ENCODE assay signal across 9 cellular contexts in the genomic region with DNA sequence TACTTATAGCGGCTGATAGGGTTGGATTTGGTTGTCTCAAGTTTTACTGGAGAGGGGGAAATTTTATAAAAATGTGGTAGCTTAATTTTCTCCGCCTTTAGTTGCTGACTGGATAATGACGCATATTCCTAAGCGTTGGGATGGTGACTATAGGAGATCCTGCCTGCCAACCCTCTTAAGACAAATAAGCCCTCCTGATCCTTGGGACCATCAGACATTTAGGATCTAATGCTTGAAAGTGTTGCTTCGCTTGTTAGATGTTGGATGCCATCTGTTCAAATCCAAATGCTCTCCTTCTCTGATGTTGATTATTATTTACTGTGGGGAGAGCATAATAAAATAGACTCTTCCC. TPM values are rescaled to one million over a fixed set of nuclear protein-coding genes. Genes with fewer than 3 reads are reported as not detected.
DNase-seq lines count a peak whose midpoint lies in the region; TF ChIP-seq lines count a peak whose summit lies in the region.
"Had no signal": no experiment of that assay in that cellular context is flagged by ENCODE, and none has a peak within 500 bp of the region (broad histone marks: within the 10 kb centered on the region; RNA-seq: fewer than 3 reads in every experiment).

No MANE protein-coding gene starts in this region.

- no peak for DNase-seq in CD8-positive, alpha-beta memory T cell
- DNase-seq in NCI-H446 treated with DMSO at 0.1 percent for 48 hours (lab: John Stamatoyannopoulos, UW), result peak; percentile 34
- peak; percentile 65 for DNase-seq in dermis blood vessel endothelial cell
- no peak for DNase-seq in neural crest cell (ENCODE audit: low read depth, low spot score)
- DNase-seq in cortex of kidney (lab: John Stamatoyannopoulos, UW), result no peak
- no peak for DNase-seq in COLO829 (ENCODE audit: low spot score)
- no peak for DNase-seq in DMS79 (lab: John Stamatoyannopoulos, UW)
- DNase-seq in DMS53 treated with DMSO at 0.1 percent for 48 hours (lab: John Stamatoyannopoulos, UW; ENCODE audit: unreplicated experiment), result no peak

- peaks cover 0 to 6% (median 0%) of the 10 kb centered on the region in 3 donors for H3K36me3 Mint-ChIP-seq in CD8-positive, alpha-beta memory T cell
- no peaks in the 10 kb centered on the region for H3K36me3 Mint-ChIP-seq in neural crest cell (ENCODE audit: low read depth)

- no peak for TF ChIP-seq CTCF in neural crest cell (conservative IDR thresholded peaks at IDR 0.05)

- peak overlapping the region; percentile 76 to 99 (median 93) for H3K4me3 Mint-ChIP-seq in CD8-positive, alpha-beta memory T cell
- peak overlapping the region; percentile 95 for H3K4me3 Mint-ChIP-seq in neural crest cell

- peak overlapping the region in 6 of 8 donors; percentile 78 to 99 (median 95) for H3K27ac Mint-ChIP-seq in CD8-positive, alpha-beta memory T cell
- no peak overlapping the region for H3K27ac Mint-ChIP-seq in neural crest cell (ENCODE audit: unreplicated experiment)

- H3K36me3 ChIP-seq in CD8-positive, alpha-beta memory T cell (ENCODE audit: insufficient read depth, low read length), result no peaks in the 10 kb centered on the region

- POLR2A ChIA-PET in CD8-positive, alpha-beta memory T cell (lab: Charles Lee), result no interaction called here

- CTCF ChIA-PET in CD8-positive, alpha-beta memory T cell (lab: Charles Lee), result interaction anchor here (1.5 kb wide), 1 partner anchor 9 kb away, joined by 4 read pairs; no protein-coding TSS in a partner anchor

- peak overlapping the region; percentile 58 for H3K27ac ChIP-seq in CD8-positive, alpha-beta memory T cell (ENCODE audit: low read depth, low read length)
- H3K27ac ChIP-seq: HL-60 had no signal

- H3K4me1 ChIP-seq in CD8-positive, alpha-beta memory T cell (ENCODE audit: insufficient read depth, low read length), result peaks cover 36% of the 10 kb centered on the region

- peaks cover 32 to 65% (median 52%) of the 10 kb centered on the region in 3 donors for H3K4me1 Mint-ChIP-seq in CD8-positive, alpha-beta memory T cell
- peaks cover 43% of the 10 kb centered on the region for H3K4me1 Mint-ChIP-seq in neural crest cell

- H3K9me3 Mint-ChIP-seq in CD8-positive, alpha-beta memory T cell, result peaks cover 0 to 3% (median 2%) of the 10 kb centered on the region in 5 donors
- H3K9me3 Mint-ChIP-seq in neural crest cell, result no peaks in the 10 kb centered on the region

- H3K27me3 Mint-ChIP-seq in CD8-positive, alpha-beta memory T cell, result peaks cover 0 to 5% of the 10 kb centered on the region in 2 donors
- peaks cover 24% of the 10 kb centered on the region for H3K27me3 Mint-ChIP-seq in neural crest cell (ENCODE audit: low read depth)

- peak overlapping the region; percentile 65 for H3K4me3 ChIP-seq in CD8-positive, alpha-beta memory T cell (ENCODE audit: low read length)

- H3K27me3 ChIP-seq in CD8-positive, alpha-beta memory T cell (ENCODE audit: insufficient read depth, low read length, poor library complexity, severe bottlenecking), result no peaks in the 10 kb centered on the region

- H3K9me3 ChIP-seq in CD8-positive, alpha-beta memory T cell (ENCODE audit: low read length), result no peaks in the 10 kb centered on the region

RNA-seq across cellular contexts. Expression of a gene that starts 2.2 kb away (rescaled TPM):
- 10 to 100 TPM; 29.2 to 34.3 TPM for total RNA-seq in CD8-positive, alpha-beta memory T cell
- 1.0 TPM for polyA plus RNA-seq in CD8-positive, alpha-beta memory T cell
- total RNA-seq in dermis blood vessel endothelial cell, result 91.4 and 101 TPM in 2 replicates
- total RNA-seq in neural crest cell, result 44.2 and 49.9 TPM in 2 replicates

Comparison
In these comparisons a context has a peak if more than half of its experiments do, and no peak if none do; other contexts are left out.
1. DNase-seq: peak in NCI-H446 treated with DMSO at 0.1 percent for 48 hours (single experiment) and dermis blood vessel endothelial cell (single experiment); none in CD8-positive, alpha-beta memory T cell (0 of 5), neural crest cell (single experiment), cortex of kidney (single experiment), COLO829 (single experiment), DMS79 (single experiment) and DMS53 treated with DMSO at 0.1 percent for 48 hours (single experiment).